ENCODE assay signal across 19 cellular contexts in genomic region chr10:94223702-94224370, GRCh38.
"Had no signal": no experiment of that assay in that cellular context is flagged by ENCODE, and none has a peak within 500 bp of the region (broad histone marks: within the 10 kb centered on the region; RNA-seq: fewer than 3 reads in every experiment).

No MANE protein-coding gene starts in this region.

- FAIRE-seq: endothelial cell of umbilical vein, kidney had no signal

- H3K36me3 ChIP-seq: esophagus squamous epithelium, neutrophil, thoracic aorta had no signal

- H3K36me3 Mint-ChIP-seq: activated CD8-positive, alpha-beta memory T cell treated with anti-CD3 and anti-CD28 coated beads, Interleukin-2, amount 10 ng/mL, durations not matched to agents 7 days and 5 days; natural killer cell; stimulated activated effector memory CD8-positive, alpha-beta T cell treated with anti-CD3 and anti-CD28 coated beads, Interleukin-12 subunit alpha, Interleukin-12 subunit beta, amount 100 ng/mL, for 72 hours had no signal

- H3K27me3 ChIP-seq: esophagus squamous epithelium, neutrophil had no signal

- H3K4me3 Mint-ChIP-seq: activated CD8-positive, alpha-beta memory T cell treated with anti-CD3 and anti-CD28 coated beads, Interleukin-2, amount 10 ng/mL, durations not matched to agents 7 days and 5 days; activated T-cell treated with anti-CD3 and anti-CD28 coated beads, Interleukin-2, amount 50 U/mL, for 4 hours; natural killer cell; stimulated activated effector memory CD8-positive, alpha-beta T cell treated with anti-CD3 and anti-CD28 coated beads, Interleukin-12 subunit alpha, Interleukin-12 subunit beta, amount 100 ng/mL, for 72 hours had no signal

- H3K27me3 Mint-ChIP-seq: activated CD8-positive, alpha-beta memory T cell treated with anti-CD3 and anti-CD28 coated beads, Interleukin-2, amount 10 ng/mL, durations not matched to agents 7 days and 5 days had no signal

- H3K9me3 Mint-ChIP-seq: activated T-cell treated with anti-CD3 and anti-CD28 coated beads, Interleukin-2, amount 50 U/mL, for 4 hours; natural killer cell; stimulated activated effector memory CD8-positive, alpha-beta T cell treated with anti-CD3 and anti-CD28 coated beads, Interleukin-12 subunit alpha, Interleukin-12 subunit beta, amount 100 ng/mL, for 72 hours had no signal

- ATAC-seq: activated CD4-positive, CD25-positive, alpha-beta regulatory T cell treated with anti-CD3 and anti-CD28 coated beads, Interleukin-2, amount 50 U/mL, for 24 hours; activated CD8-positive, alpha-beta memory T cell treated with anti-CD3 and anti-CD28 coated beads, Interleukin-2, amount 10 ng/mL, durations not matched to agents 7 days and 5 days; activated T-cell treated with anti-CD3 and anti-CD28 coated beads, Interleukin-2, amount 50 U/mL, for 4 hours; natural killer cell; stimulated activated effector memory CD8-positive, alpha-beta T cell treated with anti-CD3 and anti-CD28 coated beads, Interleukin-12 subunit alpha, Interleukin-12 subunit beta, amount 100 ng/mL, for 72 hours had no signal

- DNase-seq: activated CD4-positive, alpha-beta T cell treated with anti-CD3 and anti-CD28 coated beads, Interleukin-2, amount 50 U/mL, for 4 hours; activated CD8-positive, alpha-beta memory T cell treated with anti-CD3 and anti-CD28 coated beads, Interleukin-2, amount 10 ng/mL, durations not matched to agents 7 days and 5 days; activated effector memory CD4-positive, alpha-beta T cell treated with Interleukin-2 at 50 U/mL for 16 hours; activated naive CD4-positive, alpha-beta T cell treated with anti-CD3 and anti-CD28 coated beads, Interleukin-2, amount 50 U/mL, for 16 hours; activated T-cell treated with anti-CD3 and anti-CD28 coated beads, Interleukin-2, amount 50 U/mL, for 4 hours; central memory CD4-positive, alpha-beta T cell; cortex of kidney; effector CD4-positive, alpha-beta T cell; esophagus squamous epithelium; hypothalamus; kidney; mesendoderm; natural killer cell had no signal

- H3K27ac Mint-ChIP-seq: activated CD8-positive, alpha-beta memory T cell treated with anti-CD3 and anti-CD28 coated beads, Interleukin-2, amount 10 ng/mL, durations not matched to agents 7 days and 5 days; natural killer cell; stimulated activated effector memory CD8-positive, alpha-beta T cell treated with anti-CD3 and anti-CD28 coated beads, Interleukin-12 subunit alpha, Interleukin-12 subunit beta, amount 100 ng/mL, for 72 hours had no signal

- H3K4me1 ChIP-seq: parathyroid adenoma had no signal

- H3K4me3 ChIP-seq: esophagus squamous epithelium, thoracic aorta had no signal

- H3K9me3 ChIP-seq: esophagus squamous epithelium, neutrophil, thoracic aorta had no signal

- H3K27ac ChIP-seq: neutrophil, parathyroid adenoma had no signal

- H3K4me1 Mint-ChIP-seq: activated CD8-positive, alpha-beta memory T cell treated with anti-CD3 and anti-CD28 coated beads, Interleukin-2, amount 10 ng/mL, durations not matched to agents 7 days and 5 days; natural killer cell; stimulated activated effector memory CD8-positive, alpha-beta T cell treated with anti-CD3 and anti-CD28 coated beads, Interleukin-12 subunit alpha, Interleukin-12 subunit beta, amount 100 ng/mL, for 72 hours had no signal
